In the genomic region with DNA sequence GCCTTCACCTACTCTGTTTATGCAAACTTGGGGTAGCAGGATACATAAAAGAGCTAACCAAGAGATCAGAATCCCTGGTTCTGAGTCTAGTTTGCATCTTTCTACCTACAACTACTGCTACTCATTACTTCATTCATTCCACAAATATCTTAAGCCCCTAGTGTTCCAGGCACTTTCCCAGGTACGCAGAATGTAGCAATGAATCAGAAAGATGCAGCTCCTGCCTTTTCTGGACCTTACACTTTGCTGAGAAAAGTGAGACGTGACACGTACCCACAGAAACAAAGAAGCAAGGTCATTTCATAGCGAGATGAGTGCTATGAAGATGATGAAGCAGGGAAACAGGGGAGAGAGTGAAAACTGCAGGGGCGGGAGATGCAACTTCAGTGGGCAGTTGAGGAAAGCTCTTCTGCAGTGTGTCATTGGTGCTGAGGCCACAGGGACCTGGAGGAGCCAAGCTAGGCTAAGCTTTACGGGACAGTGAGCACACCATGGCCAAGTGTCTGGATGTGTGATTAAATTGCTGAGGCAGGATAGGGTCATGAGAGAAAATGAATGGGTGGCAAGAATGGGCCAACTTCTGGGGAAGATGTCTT, we compare ENCODE assay signal across 1 cellular context.
TF ChIP-seq lines count a peak whose summit lies in the region.

No MANE protein-coding gene starts in this region.

TF ChIP-seq in endothelial cell of umbilical vein, 7 proteins besides CTCF, POLR2A, EP300 and RAD21 (continued from another document):
- no peak for TF ChIP-seq JUN (IDR thresholded peaks at IDR 0.05; ENCODE audit: borderline replicate concordance, insufficient read depth, insufficient read length, low read depth)
